Comparison of ENCODE assay signal across 8 cellular contexts in the genomic region with DNA sequence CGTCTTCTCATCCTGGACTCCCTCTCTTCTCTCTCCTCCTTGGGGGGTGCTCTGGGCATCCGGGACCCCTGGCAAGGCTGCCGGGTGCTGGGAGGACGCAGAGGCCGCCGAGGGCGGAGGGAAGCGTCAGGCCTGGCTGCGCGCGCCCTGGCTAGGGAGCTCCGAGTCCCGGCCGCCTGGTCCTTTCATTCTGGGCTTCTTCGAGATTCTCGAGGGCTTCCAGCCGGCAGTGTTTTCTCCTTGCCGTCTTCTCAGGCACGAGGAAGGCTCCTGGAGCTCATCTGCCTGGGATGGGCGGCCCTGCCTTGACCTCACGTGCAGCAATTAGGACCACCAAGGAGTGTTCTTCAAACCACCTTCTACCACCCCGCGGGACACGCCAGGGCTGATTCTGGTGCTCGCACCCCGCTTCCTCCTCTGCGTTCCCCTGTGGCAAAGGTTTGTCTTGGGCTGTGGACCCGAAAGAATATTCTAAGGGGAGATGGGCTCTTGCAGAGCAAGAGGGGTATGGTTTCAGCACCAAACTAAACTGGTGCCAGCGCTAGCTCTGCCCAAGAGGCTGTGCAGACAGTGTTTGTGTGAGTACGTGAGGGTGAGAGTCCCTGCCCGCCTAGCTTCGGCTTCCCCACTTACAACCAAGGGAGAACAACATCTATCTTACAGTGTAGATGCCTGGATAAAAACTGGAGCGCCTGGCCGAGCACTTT. TPM values are rescaled to one million over a fixed set of nuclear protein-coding genes. Genes with fewer than 3 reads are reported as not detected.
DNase-seq lines count a peak whose midpoint lies in the region; TF ChIP-seq lines count a peak whose summit lies in the region.

No MANE protein-coding gene starts in this region.

- peak overlapping the region; percentile 72 for H3K4me3 Mint-ChIP-seq in activated naive CD4-positive, alpha-beta T cell treated with anti-CD3 and anti-CD28 coated beads, Interleukin-2, amount 10 ng/mL, durations not matched to agents 7 days and 5 days

- peak overlapping the region; percentile 83 for H3K4me2 ChIP-seq in OCI-LY1 (ENCODE audit: low read length)

- H3K9me2 ChIP-seq in OCI-LY1 (ENCODE audit: low read depth, low read length), result no peaks in the 10 kb centered on the region

- WGBS in ectodermal cell, 2 experiments, result 2 to 4% methylated on average over 34 of the region's 34 CpGs

- peaks cover 80% of the 10 kb centered on the region for H3K4me1 Mint-ChIP-seq in activated naive CD4-positive, alpha-beta T cell treated with anti-CD3 and anti-CD28 coated beads, Interleukin-2, amount 10 ng/mL, durations not matched to agents 7 days and 5 days

- H3K36me3 Mint-ChIP-seq in activated naive CD4-positive, alpha-beta T cell treated with anti-CD3 and anti-CD28 coated beads, Interleukin-2, amount 10 ng/mL, durations not matched to agents 7 days and 5 days, result peaks cover 38% of the 10 kb centered on the region

- no peaks in the 10 kb centered on the region for H3K27me3 ChIP-seq in OCI-LY1 (ENCODE audit: insufficient read depth, low read length)
- H3K27me3 ChIP-seq in ectodermal cell (ENCODE audit: control insufficient read depth, insufficient read depth, low read length, poor library complexity, severe bottlenecking), result peaks cover 53% of the 10 kb centered on the region
- no peaks in the 10 kb centered on the region for H3K27me3 ChIP-seq in muscle layer of colon (ENCODE audit: control insufficient read depth in 1 of 2, insufficient read depth in 2 of 2, low read length in 2 of 2)

- no peaks in the 10 kb centered on the region for H3K79me2 ChIP-seq in OCI-LY1 (ENCODE audit: insufficient read depth, low read length)

- no peak overlapping the region for H2AFZ ChIP-seq in OCI-LY1 (ENCODE audit: low read length)

- H3K4me1 ChIP-seq in OCI-LY1 (ENCODE audit: insufficient read depth, low read length, severe bottlenecking), result peaks cover 54% of the 10 kb centered on the region
- H3K4me1 ChIP-seq in ectodermal cell (ENCODE audit: control insufficient read depth, insufficient read depth, low read length), result peaks cover 13% of the 10 kb centered on the region
- peaks cover 24% of the 10 kb centered on the region for H3K4me1 ChIP-seq in muscle layer of colon (ENCODE audit: insufficient read depth, low read length)

- peak; percentile 38 for DNase-seq in activated naive CD4-positive, alpha-beta T cell treated with anti-CD3 and anti-CD28 coated beads, Interleukin-2, amount 10 ng/mL, durations not matched to agents 7 days and 5 days
- no peak for DNase-seq in activated naive CD4-positive, alpha-beta T cell (lab: John Stamatoyannopoulos, UW)
- DNase-seq in dedifferentiated amniotic fluid mesenchymal stem cell (ENCODE audit: extremely low spot score) (no peak), GM10248 (ENCODE audit: extremely low spot score) (no peak), GF-D8 (lab: John Stamatoyannopoulos, UW) (no peak)

- no peaks in the 10 kb centered on the region for H3K9me3 Mint-ChIP-seq in activated naive CD4-positive, alpha-beta T cell treated with anti-CD3 and anti-CD28 coated beads, Interleukin-2, amount 10 ng/mL, durations not matched to agents 7 days and 5 days

- no peaks in the 10 kb centered on the region for H3K27me3 Mint-ChIP-seq in activated naive CD4-positive, alpha-beta T cell treated with anti-CD3 and anti-CD28 coated beads, Interleukin-2, amount 10 ng/mL, durations not matched to agents 7 days and 5 days

- H3K4me3 ChIP-seq in OCI-LY1 (ENCODE audit: low read depth, low read length, poor library complexity, severe bottlenecking) (peak overlapping the region; percentile 69), ectodermal cell (ENCODE audit: insufficient read depth, low read depth, low read length) (peak overlapping the region; percentile 44), muscle layer of colon (ENCODE audit: low read depth in 1 of 2, low read length in 2 of 2) (peak overlapping the region; percentile 34 to 68)

- CTCF ChIA-PET in activated naive CD4-positive, alpha-beta T cell treated with anti-CD3 and anti-CD28 coated beads, Interleukin-2, amount 10 ng/mL, durations not matched to agents 7 days and 5 days (lab: Charles Lee), result interaction anchor here (1.5 kb wide), 1 partner anchor 61 kb away, joined by 9 read pairs; no protein-coding TSS in a partner anchor
- CTCF ChIA-PET in GM10248 (lab: Yijun Ruan, JAX), result interaction anchor here (1.3 to 3.8 kb wide), 5 partner anchors 37 to 72 kb away, joined by 3 to 18 read pairs (median 9); no protein-coding TSS in a partner anchor

- H3K9ac ChIP-seq in OCI-LY1 (ENCODE audit: low read length) (peak overlapping the region; percentile 74), muscle layer of colon (ENCODE audit: low read length) (no peak overlapping the region)

- H3F3A ChIP-seq in OCI-LY1 (ENCODE audit: insufficient read depth, low read length), result no peaks in the 10 kb centered on the region; the same call in 1 of the 2 replicates

- H3K9me3 ChIP-seq in OCI-LY1 (ENCODE audit: low read length), result no peaks in the 10 kb centered on the region
- H3K9me3 ChIP-seq in ectodermal cell (ENCODE audit: control insufficient read depth, low read length), result no peaks in the 10 kb centered on the region
- no peaks in the 10 kb centered on the region for H3K9me3 ChIP-seq in muscle layer of colon (ENCODE audit: low read length)

- H3K36me3 ChIP-seq in OCI-LY1 (ENCODE audit: insufficient read depth, low read length), result peaks cover 4% of the 10 kb centered on the region; the same call in 1 of the 2 replicates
- H3K36me3 ChIP-seq in ectodermal cell (ENCODE audit: control insufficient read depth, insufficient read depth, low read length), result no peaks in the 10 kb centered on the region
- H3K36me3 ChIP-seq in muscle layer of colon (ENCODE audit: insufficient read depth, low read length), result no peaks in the 10 kb centered on the region

- H3K27ac Mint-ChIP-seq in activated naive CD4-positive, alpha-beta T cell treated with anti-CD3 and anti-CD28 coated beads, Interleukin-2, amount 10 ng/mL, durations not matched to agents 7 days and 5 days, result peak overlapping the region; percentile 62

- H4K20me1 ChIP-seq in OCI-LY1 (ENCODE audit: insufficient read depth, low read length), result no peaks in the 10 kb centered on the region

- POLR2A ChIA-PET in GM10248 (lab: Yijun Ruan, JAX), result interaction anchor here (1.4 kb wide), 1 partner anchor 34 kb away, joined by 5 read pairs; no protein-coding TSS in a partner anchor

- H3K27ac ChIP-seq in OCI-LY1 (ENCODE audit: low read depth, low read length, poor library complexity, severe bottlenecking) (peak overlapping the region; percentile 85), ectodermal cell (ENCODE audit: insufficient read depth, low read depth, low read length, poor library complexity, severe bottlenecking) (no peak overlapping the region), muscle layer of colon (ENCODE audit: low read depth, low read length) (no peak overlapping the region)

- TF ChIP-seq CTCF in OCI-LY1 (IDR thresholded peaks at IDR 0.05; ENCODE audit: low read length) (no peak), GM10248 (IDR thresholded peaks at IDR 0.05; ENCODE audit: control extremely low read depth, extremely low read depth, low read depth, missing control alignments) (no peak)

RNA-seq across cellular contexts. Expression of gene PIK3CD, which starts 36.5 kb away (rescaled TPM):
- polyA plus RNA-seq in ectodermal cell (2013, experiment 1 of 4), result 5.2 TPM
- 6.6 TPM for polyA plus RNA-seq in ectodermal cell (2013, experiment 2 of 4)
- polyA plus RNA-seq in ectodermal cell (2013, experiment 3 of 4), result 5.0 TPM
- 5.2 TPM for polyA plus RNA-seq in ectodermal cell (2013, experiment 4 of 4)
